Comparison of ENCODE assay signal across 9 cellular contexts in genomic region chr16:65070831-65071230, GRCh38. TPM values are rescaled to one million over a fixed set of nuclear protein-coding genes. Genes with fewer than 3 reads are reported as not detected.
DNase-seq lines count a peak whose midpoint lies in the region; ATAC-seq, FAIRE-seq and TF ChIP-seq lines count a peak whose summit lies in the region.
"Had no signal": no experiment of that assay in that cellular context is flagged by ENCODE, and none has a peak within 500 bp of the region (broad histone marks: within the 10 kb centered on the region; RNA-seq: fewer than 3 reads in every experiment).

No MANE protein-coding gene starts in this region.

- no peak for TF ChIP-seq RAD21 in A549 (conservative IDR thresholded peaks at IDR 0.05 in 1 of 2, IDR thresholded peaks at IDR 0.05 in 1 of 2)

- H3K4me3 ChIP-seq in A549 (no peak overlapping the region), mesodermal cell (ENCODE audit: extremely low read depth, insufficient read depth, low read length, poor library complexity, severe bottlenecking) (no peak overlapping the region)

- DNase-seq in A549 (ENCODE audit: low read depth in 1 of 2, low spot score in 1 of 2) (peak; percentile 49 to 87), NCI-H460 (ENCODE audit: extremely low read depth, low read depth) (peak; percentile 96), epidermal melanocyte (ENCODE audit: insufficient read length, low spot score) (peak; percentile 43), ecto neural progenitor cell (ENCODE audit: low spot score) (no peak), activated T-cell treated with anti-CD3 and anti-CD28 coated beads for 4 hours (no peak)
- DNase-seq in NK-92 treated with Interleukin-12 subunit alpha and Interleukin-12 subunit beta, amount 100 ng/mL, for 24 hours (lab: John Stamatoyannopoulos, UW): no peak

- H3K9me3 ChIP-seq in A549 (no peaks in the 10 kb centered on the region), mesodermal cell (ENCODE audit: control insufficient read depth, low read length) (no peaks in the 10 kb centered on the region)

- CTCF ChIA-PET in A549 (lab: Yijun Ruan, JAX): no interaction called here

- TF ChIP-seq CTCF in A549 (IDR thresholded peaks at IDR 0.05): no peak

- FAIRE-seq in A549 (lab: Jason Lieb, UNC): peak; percentile 83

- no peak for TF ChIP-seq POLR2A in A549 (IDR thresholded peaks at IDR 0.05; ENCODE audit: low read length)

- H3K27ac ChIP-seq in A549: peak overlapping the region; percentile 38 to 74; a peak in 3 of 6 replicates
- H3K27ac ChIP-seq in mesodermal cell (ENCODE audit: low read depth, low read length, severe bottlenecking): peak overlapping the region; percentile 90
- H3K27ac ChIP-seq: C4-2B had no signal

- peak; percentile 95 to 97 for ATAC-seq in A549
- ATAC-seq in HG02571 (IDR thresholded peaks at IDR 0.05; ENCODE audit: unreplicated experiment): no peak

- peaks cover 26% of the 10 kb centered on the region for H3K36me3 ChIP-seq in mesodermal cell (ENCODE audit: control insufficient read depth, insufficient read depth, low read length)

- 4% methylated on average over 5 of the region's 5 CpGs for WGBS in A549 (ENCODE audit: missing lambda C conversion rate)
- 46 to 72% methylated on average over 5 of the region's 5 CpGs for WGBS in mesodermal cell (ENCODE audit: insufficient coverage in 2 of 2), 2 experiments

- peaks cover 22% of the 10 kb centered on the region for H3K4me1 ChIP-seq in A549
- H3K4me1 ChIP-seq in mesodermal cell (ENCODE audit: control insufficient read depth, insufficient read depth, low read length, poor library complexity, severe bottlenecking): peaks cover 29% of the 10 kb centered on the region

- POLR2A ChIA-PET in A549 (lab: Yijun Ruan, JAX): no interaction called here

- TF ChIP-seq EP300 in A549 (IDR thresholded peaks at IDR 0.05): no peak

- peak overlapping the region; percentile 62 for H3K4me2 ChIP-seq in A549

TF ChIP-seq in A549, 52 proteins besides CTCF, POLR2A, EP300 and RAD21:
- no peak for TF ChIP-seq PHF8 (IDR thresholded peaks at IDR 0.05; ENCODE audit: borderline replicate concordance, low read depth)
- peak; percentile 41; the same call in 1 of the 2 replicates for TF ChIP-seq FOSL2 (IDR thresholded peaks at IDR 0.05)
- peak; percentile 81 for TF ChIP-seq FOSL2 (CRISPR knock-in tag; IDR thresholded peaks at IDR 0.05)
- TF ChIP-seq JUNB (IDR thresholded peaks at IDR 0.05): peak; percentile 39
TF ChIP-seq in A549: peak in this region for 2.

RNA-seq across cellular contexts. Expression of gene CDH11, which starts 51.0 kb away (rescaled TPM):
- polyA plus RNA-seq in A549 (2011; rRNA removed) (0.52 and 0.72 TPM in 2 replicates), A549 (2017; fragmentation: RNase III; extraction: RNeasy Plus Mini Kit Qiagen cat#74134 plus additional on column Dnase treatment) (0.20 to 1.1 TPM (median 0.49 TPM) in 3 replicates)
- polyA plus RNA-seq in A549 (2012; cell fraction: cytosol; rRNA removed): 0.03 and 0.18 TPM in 2 replicates
- polyA plus RNA-seq in A549 (2012; cell fraction: nucleus; rRNA removed): 0.16 and 0.38 TPM in 2 replicates
- polyA minus RNA-seq in A549 (2011; rRNA and poly(A)+ RNA removed): 1.1 and 1.6 TPM in 2 replicates
- total RNA-seq in NCI-H460 (2014; rRNA removed; shearing (Covaris generic)): 1,481 and 1,616 TPM in 2 replicates
- 492 and 629 TPM in 2 replicates for polyA plus RNA-seq in NCI-H460 (2014; cell fraction: nucleus; rRNA removed)
- 488 TPM for polyA plus RNA-seq in mesodermal cell (2013, experiment 1 of 2)
- 420 TPM for polyA plus RNA-seq in mesodermal cell (2013, experiment 2 of 2)

Comparison
In these comparisons a context has a peak if more than half of its experiments do, and no peak if none do; other contexts are left out.
1. DNase-seq: peak in A549 (2 of 2), NCI-H460 (single experiment) and epidermal melanocyte (single experiment); none in ecto neural progenitor cell (single experiment), activated T-cell treated with anti-CD3 and anti-CD28 coated beads for 4 hours (single experiment) and NK-92 treated with Interleukin-12 subunit alpha and Interleukin-12 subunit beta, amount 100 ng/mL, for 24 hours (single experiment).